ENCODE assay signal across 2 cellular contexts in genomic region chr12:131785763-131786330, GRCh38.
TF ChIP-seq lines count a peak whose summit lies in the region.

No MANE protein-coding gene starts in this region.

TF ChIP-seq in IMR-90, 13 proteins besides CTCF, POLR2A, EP300 and RAD21 (continued from another document):
- TF ChIP-seq BHLHE40 (IDR thresholded peaks at IDR 0.05; ENCODE audit: low read depth, low read length) (no peak), CEBPB (IDR thresholded peaks at IDR 0.05; ENCODE audit: low read depth, low read length) (no peak), ELK1 (IDR thresholded peaks at IDR 0.05; ENCODE audit: borderline replicate concordance, low read depth, low read length) (no peak), USF2 (IDR thresholded peaks at IDR 0.05; ENCODE audit: low read depth, low read length) (no peak), RFX5 (IDR thresholded peaks at IDR 0.05; ENCODE audit: low read depth, low read length) (no peak), MAZ (IDR thresholded peaks at IDR 0.05; ENCODE audit: borderline replicate concordance, low read depth, low read length) (no peak), RCOR1 (IDR thresholded peaks at IDR 0.05; ENCODE audit: insufficient replicate concordance, low read length) (no peak), MAFK (IDR thresholded peaks at IDR 0.05; ENCODE audit: low read depth, low read length) (no peak), MXI1 (IDR thresholded peaks at IDR 0.05; ENCODE audit: borderline replicate concordance, low read depth, low read length) (no peak), CHD1 (IDR thresholded peaks at IDR 0.05; ENCODE audit: low read depth, low read length) (no peak), SMC3 (IDR thresholded peaks at IDR 0.05; ENCODE audit: low read depth, low read length) (no peak)

TF ChIP-seq in neural cell, 6 proteins besides CTCF, POLR2A, EP300 and RAD21 (continued from another document):
- TF ChIP-seq SMC3 (conservative IDR thresholded peaks at IDR 0.05; ENCODE audit: poor library complexity) (no peak), MXI1 (conservative IDR thresholded peaks at IDR 0.05; ENCODE audit: poor library complexity, severe bottlenecking) (no peak), POLR2AphosphoS5 (IDR thresholded peaks at IDR 0.05) (no peak), TAF1 (IDR thresholded peaks at IDR 0.05; ENCODE audit: low read depth) (no peak), REST (IDR thresholded peaks at IDR 0.05; ENCODE audit: borderline replicate concordance) (no peak)
TF ChIP-seq in neural cell: peak in this region for 0.
